9 cellular contexts compared by ENCODE assay signal in genomic region chr5:168317521-168318147, GRCh38. TPM values are rescaled to one million over a fixed set of nuclear protein-coding genes. Genes with fewer than 3 reads are reported as not detected.
A peak's percentile ranks its signal among the peaks of the same experiment; 100 is the strongest.
DNase-seq lines count a peak whose midpoint lies in the region; ATAC-seq, FAIRE-seq and TF ChIP-seq lines count a peak whose summit lies in the region.
"Had no signal": no experiment of that assay in that cellular context is flagged by ENCODE, and none has a peak within 500 bp of the region (broad histone marks: within the 10 kb centered on the region; RNA-seq: fewer than 3 reads in every experiment).

No MANE protein-coding gene starts in this region.

- H3K27me3 ChIP-seq in right atrium auricular region (no peaks in the 10 kb centered on the region), heart right ventricle (peaks cover 0 to 5% (median 0%) of the 10 kb centered on the region in 7 donors), upper lobe of left lung (no peaks in the 10 kb centered on the region)

- intact Hi-C loops in Right ventricle myocardium inferior (cut with DNase I) = no loop called here
- intact Hi-C loops in heart right ventricle (cut with DNase I) = no loop called here

- H3K27ac ChIP-seq in right atrium auricular region (no peak overlapping the region), heart right ventricle (peak overlapping the region in 1 of 10 donors; percentile 51), upper lobe of left lung (peak overlapping the region; percentile 30 to 81 (median 70))

- WGBS in heart right ventricle, 2 donors = 12 to 17% methylated on average over 4 of the region's 4 CpGs
- WGBS in upper lobe of left lung, 2 donors = 33 to 35% methylated on average over 4 of the region's 4 CpGs

- H3K9me3 ChIP-seq in right atrium auricular region = no peaks in the 10 kb centered on the region
- H3K9me3 ChIP-seq in heart right ventricle = no peaks in the 10 kb centered on the region
- H3K9me3 ChIP-seq in upper lobe of left lung = no peaks in the 10 kb centered on the region

- FAIRE-seq in frontal cortex (lab: Jason Lieb, UNC) = no peak

- peak in 1 of 4 donors; percentile 44 for TF ChIP-seq EP300 in upper lobe of left lung (IDR thresholded peaks at IDR 0.05)

- peak; percentile 90 for ATAC-seq in Right ventricle myocardium inferior
- ATAC-seq in SK-N-SH treated with all-trans-retinoic acid at 6 μM for 48 hours = peak; percentile 76
- ATAC-seq in heart right ventricle = peak in 6 of 8 donors; percentile 24 to 90 (median 57)
- peak; percentile 42 to 67 for ATAC-seq in upper lobe of left lung (ENCODE audit: low FRiP score in 2 of 2)
- no peak for ATAC-seq in GM18858 (IDR thresholded peaks at IDR 0.05; ENCODE audit: unreplicated experiment)
- ATAC-seq in GM18511 (IDR thresholded peaks at IDR 0.05; ENCODE audit: unreplicated experiment) = no peak

- H3K4me1 ChIP-seq in right atrium auricular region = no peaks in the 10 kb centered on the region
- H3K4me1 ChIP-seq in heart right ventricle = peaks cover 0 to 6% (median 0%) of the 10 kb centered on the region in 9 donors
- H3K4me1 ChIP-seq in upper lobe of left lung = peaks cover 0 to 40% (median 20%) of the 10 kb centered on the region in 4 donors

- DNase-seq in Right ventricle myocardium inferior (ENCODE audit: missing footprints) (no peak), right atrium auricular region (ENCODE audit: low spot score) (no peak), heart right ventricle (no peak), upper lobe of left lung (no peak), frontal cortex (ENCODE audit: low spot score in 2 of 2) (no peak)

- TF ChIP-seq CTCF in right atrium auricular region (IDR thresholded peaks at IDR 0.05) (no peak), heart right ventricle (IDR thresholded peaks at IDR 0.05) (no peak), upper lobe of left lung (IDR thresholded peaks at IDR 0.05) (no peak)

- H3K4me3 ChIP-seq in right atrium auricular region (no peak overlapping the region), heart right ventricle (no peak overlapping the region), upper lobe of left lung (no peak overlapping the region)
- H3K4me3 ChIP-seq: skin epidermis had no signal

- no peak for TF ChIP-seq POLR2A in upper lobe of left lung (IDR thresholded peaks at IDR 0.05)

- H3K36me3 ChIP-seq in right atrium auricular region = no peaks in the 10 kb centered on the region
- no peaks in the 10 kb centered on the region for H3K36me3 ChIP-seq in heart right ventricle
- no peaks in the 10 kb centered on the region for H3K36me3 ChIP-seq in upper lobe of left lung

TF ChIP-seq in SK-N-SH treated with all-trans-retinoic acid at 6 μM for 48 hours, 23 proteins besides CTCF, POLR2A, EP300 and RAD21 (continues in another document):
- TF ChIP-seq, protein P1, sequence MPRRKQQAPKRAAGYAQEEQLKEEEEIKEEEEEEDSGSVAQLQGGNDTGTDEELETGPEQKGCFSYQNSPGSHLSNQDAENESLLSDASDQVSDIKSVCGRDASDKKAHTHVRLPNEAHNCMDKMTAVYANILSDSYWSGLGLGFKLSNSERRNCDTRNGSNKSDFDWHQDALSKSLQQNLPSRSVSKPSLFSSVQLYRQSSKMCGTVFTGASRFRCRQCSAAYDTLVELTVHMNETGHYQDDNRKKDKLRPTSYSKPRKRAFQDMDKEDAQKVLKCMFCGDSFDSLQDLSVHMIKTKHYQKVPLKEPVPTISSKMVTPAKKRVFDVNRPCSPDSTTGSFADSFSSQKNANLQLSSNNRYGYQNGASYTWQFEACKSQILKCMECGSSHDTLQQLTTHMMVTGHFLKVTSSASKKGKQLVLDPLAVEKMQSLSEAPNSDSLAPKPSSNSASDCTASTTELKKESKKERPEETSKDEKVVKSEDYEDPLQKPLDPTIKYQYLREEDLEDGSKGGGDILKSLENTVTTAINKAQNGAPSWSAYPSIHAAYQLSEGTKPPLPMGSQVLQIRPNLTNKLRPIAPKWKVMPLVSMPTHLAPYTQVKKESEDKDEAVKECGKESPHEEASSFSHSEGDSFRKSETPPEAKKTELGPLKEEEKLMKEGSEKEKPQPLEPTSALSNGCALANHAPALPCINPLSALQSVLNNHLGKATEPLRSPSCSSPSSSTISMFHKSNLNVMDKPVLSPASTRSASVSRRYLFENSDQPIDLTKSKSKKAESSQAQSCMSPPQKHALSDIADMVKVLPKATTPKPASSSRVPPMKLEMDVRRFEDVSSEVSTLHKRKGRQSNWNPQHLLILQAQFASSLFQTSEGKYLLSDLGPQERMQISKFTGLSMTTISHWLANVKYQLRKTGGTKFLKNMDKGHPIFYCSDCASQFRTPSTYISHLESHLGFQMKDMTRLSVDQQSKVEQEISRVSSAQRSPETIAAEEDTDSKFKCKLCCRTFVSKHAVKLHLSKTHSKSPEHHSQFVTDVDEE (CRISPR knock-in tag; IDR thresholded peaks at IDR 0.05) = peak; percentile 91
- peak; percentile 95; the same call in 1 of the 2 replicates for TF ChIP-seq TOX (CRISPR knock-in tag; IDR thresholded peaks at IDR 0.05; ENCODE audit: borderline replicate concordance)
- peak; percentile 94 for TF ChIP-seq CSDC2 (CRISPR knock-in tag; IDR thresholded peaks at IDR 0.05)
- no peak for TF ChIP-seq OSR1 (CRISPR knock-in tag; IDR thresholded peaks at IDR 0.05)
- peak; percentile 97 for TF ChIP-seq CREB5 (CRISPR knock-in tag; IDR thresholded peaks at IDR 0.05; ENCODE audit: low read depth)
- TF ChIP-seq SNAI2 (CRISPR knock-in tag; IDR thresholded peaks at IDR 0.05) = peak; percentile 65; the same call in 1 of the 2 replicates
- TF ChIP-seq ZNF565 (CRISPR knock-in tag; conservative IDR thresholded peaks at IDR 0.05; ENCODE audit: low read depth) = no peak
- TF ChIP-seq, protein P2, sequence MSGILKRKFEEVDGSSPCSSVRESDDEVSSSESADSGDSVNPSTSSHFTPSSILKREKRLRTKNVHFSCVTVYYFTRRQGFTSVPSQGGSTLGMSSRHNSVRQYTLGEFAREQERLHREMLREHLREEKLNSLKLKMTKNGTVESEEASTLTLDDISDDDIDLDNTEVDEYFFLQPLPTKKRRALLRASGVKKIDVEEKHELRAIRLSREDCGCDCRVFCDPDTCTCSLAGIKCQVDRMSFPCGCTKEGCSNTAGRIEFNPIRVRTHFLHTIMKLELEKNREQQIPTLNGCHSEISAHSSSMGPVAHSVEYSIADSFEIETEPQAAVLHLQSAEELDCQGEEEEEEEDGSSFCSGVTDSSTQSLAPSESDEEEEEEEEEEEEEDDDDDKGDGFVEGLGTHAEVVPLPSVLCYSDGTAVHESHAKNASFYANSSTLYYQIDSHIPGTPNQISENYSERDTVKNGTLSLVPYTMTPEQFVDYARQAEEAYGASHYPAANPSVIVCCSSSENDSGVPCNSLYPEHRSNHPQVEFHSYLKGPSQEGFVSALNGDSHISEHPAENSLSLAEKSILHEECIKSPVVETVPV (CRISPR knock-in tag; IDR thresholded peaks at IDR 0.05) = no peak
- TF ChIP-seq POU6F1 (CRISPR knock-in tag; IDR thresholded peaks at IDR 0.05; ENCODE audit: borderline replicate concordance, low read depth) = 0 out of 2 replicates have a peak, but pooled peaks have one; percentile 27
- TF ChIP-seq PPARA (CRISPR knock-in tag; IDR thresholded peaks at IDR 0.05; ENCODE audit: borderline replicate concordance) = no peak
- no peak; the same call in 1 of the 2 replicates for TF ChIP-seq ZNF8 (CRISPR knock-in tag; IDR thresholded peaks at IDR 0.05)
- TF ChIP-seq BACH2 (CRISPR knock-in tag; IDR thresholded peaks at IDR 0.05; ENCODE audit: borderline replicate concordance) = no peak
- 0 out of 2 replicates have a peak, but pooled peaks have one; percentile 38 for TF ChIP-seq RARB (CRISPR knock-in tag; IDR thresholded peaks at IDR 0.05)
- TF ChIP-seq ZNF70 (CRISPR knock-in tag; IDR thresholded peaks at IDR 0.05) = peak; percentile 62; the same call in 1 of the 2 replicates

RNA-seq across cellular contexts. Expression of gene WWC1, which starts 26.2 kb away (rescaled TPM):
- total RNA-seq in Right ventricle myocardium inferior (1.9 TPM), right atrium auricular region (1 to 10 TPM; 2.7 to 8.1 TPM), heart right ventricle (1 to 10 TPM in 7 of 10 donors, under 1 TPM in 3; 0.79 to 1.7 (median 1.2) TPM), upper lobe of left lung (10 to 100 TPM; 64.9 to 99.1 (median 86.4) TPM), frontal cortex (78.3 TPM)
- 1 to 10 TPM in 1 of 2 donors, under 1 TPM in 1; 0.80 to 7.8 TPM for polyA plus RNA-seq in heart right ventricle

Comparison
In these comparisons a context has a peak if more than half of its experiments do, and no peak if none do; other contexts are left out.
1. ATAC-seq: peak in Right ventricle myocardium inferior (single experiment), SK-N-SH treated with all-trans-retinoic acid at 6 μM for 48 hours (single experiment), heart right ventricle (6 of 8) and upper lobe of left lung (2 of 2); none in GM18858 (single experiment) and GM18511 (single experiment).
2. H3K27ac ChIP-seq: peak in upper lobe of left lung (4 of 4); none in right atrium auricular region (0 of 2).